1 cellular context compared by ENCODE assay signal in genomic region chr9:137212520-137212919, GRCh38.
TF ChIP-seq lines count a peak whose summit lies in the region.

No MANE protein-coding gene starts in this region.

TF ChIP-seq in HCT116, 20 proteins besides CTCF, POLR2A, EP300 and RAD21 (continued from another document):
- TF ChIP-seq MAX (IDR thresholded peaks at IDR 0.05) (no peak), SRF (IDR thresholded peaks at IDR 0.05; ENCODE audit: low read depth) (no peak)
